Comparison of ENCODE assay signal across 1 cellular context in the genomic region with DNA sequence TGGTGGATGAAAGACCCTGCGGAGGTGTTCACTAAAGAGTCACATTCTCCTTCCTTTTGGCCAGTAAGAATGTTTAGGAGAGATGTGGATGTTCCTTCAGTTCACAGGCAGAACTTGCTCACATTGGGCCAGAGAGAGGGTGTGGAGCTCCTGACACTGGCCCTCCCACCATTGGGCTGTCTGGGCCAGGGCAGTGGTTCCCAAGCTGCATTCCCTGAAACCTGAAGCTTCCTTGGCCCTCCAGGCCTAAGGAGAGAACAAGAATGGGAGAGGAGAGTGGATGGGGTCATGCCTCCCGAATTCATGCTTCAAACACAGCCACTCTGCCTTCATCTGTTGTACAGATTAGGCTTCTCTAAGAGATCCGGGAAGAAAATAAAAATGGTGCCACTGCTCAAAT.
TF ChIP-seq lines count a peak whose summit lies in the region.

No MANE protein-coding gene starts in this region.

TF ChIP-seq in H1, 55 proteins besides CTCF, POLR2A, EP300 and RAD21:
- TF ChIP-seq HDAC2 (IDR thresholded peaks at IDR 0.05; ENCODE audit: borderline replicate concordance in 1 of 2, low read depth in 2 of 2, low read length in 2 of 2) (no peak), NRF1 (IDR thresholded peaks at IDR 0.05; ENCODE audit: low read depth, low read length) (no peak), CREB1 (IDR thresholded peaks at IDR 0.05) (no peak), TEAD4 (IDR thresholded peaks at IDR 0.05; ENCODE audit: low read depth, low read length) (no peak), GTF2F1 (IDR thresholded peaks at IDR 0.05; ENCODE audit: borderline replicate concordance, low read depth, low read length) (no peak), FOSL1 (IDR thresholded peaks at IDR 0.05; ENCODE audit: insufficient read depth, low read depth, low read length) (no peak), PHF8 (conservative IDR thresholded peaks at IDR 0.05; ENCODE audit: low read depth, low read length) (no peak)
- TF ChIP-seq, protein P1, sequence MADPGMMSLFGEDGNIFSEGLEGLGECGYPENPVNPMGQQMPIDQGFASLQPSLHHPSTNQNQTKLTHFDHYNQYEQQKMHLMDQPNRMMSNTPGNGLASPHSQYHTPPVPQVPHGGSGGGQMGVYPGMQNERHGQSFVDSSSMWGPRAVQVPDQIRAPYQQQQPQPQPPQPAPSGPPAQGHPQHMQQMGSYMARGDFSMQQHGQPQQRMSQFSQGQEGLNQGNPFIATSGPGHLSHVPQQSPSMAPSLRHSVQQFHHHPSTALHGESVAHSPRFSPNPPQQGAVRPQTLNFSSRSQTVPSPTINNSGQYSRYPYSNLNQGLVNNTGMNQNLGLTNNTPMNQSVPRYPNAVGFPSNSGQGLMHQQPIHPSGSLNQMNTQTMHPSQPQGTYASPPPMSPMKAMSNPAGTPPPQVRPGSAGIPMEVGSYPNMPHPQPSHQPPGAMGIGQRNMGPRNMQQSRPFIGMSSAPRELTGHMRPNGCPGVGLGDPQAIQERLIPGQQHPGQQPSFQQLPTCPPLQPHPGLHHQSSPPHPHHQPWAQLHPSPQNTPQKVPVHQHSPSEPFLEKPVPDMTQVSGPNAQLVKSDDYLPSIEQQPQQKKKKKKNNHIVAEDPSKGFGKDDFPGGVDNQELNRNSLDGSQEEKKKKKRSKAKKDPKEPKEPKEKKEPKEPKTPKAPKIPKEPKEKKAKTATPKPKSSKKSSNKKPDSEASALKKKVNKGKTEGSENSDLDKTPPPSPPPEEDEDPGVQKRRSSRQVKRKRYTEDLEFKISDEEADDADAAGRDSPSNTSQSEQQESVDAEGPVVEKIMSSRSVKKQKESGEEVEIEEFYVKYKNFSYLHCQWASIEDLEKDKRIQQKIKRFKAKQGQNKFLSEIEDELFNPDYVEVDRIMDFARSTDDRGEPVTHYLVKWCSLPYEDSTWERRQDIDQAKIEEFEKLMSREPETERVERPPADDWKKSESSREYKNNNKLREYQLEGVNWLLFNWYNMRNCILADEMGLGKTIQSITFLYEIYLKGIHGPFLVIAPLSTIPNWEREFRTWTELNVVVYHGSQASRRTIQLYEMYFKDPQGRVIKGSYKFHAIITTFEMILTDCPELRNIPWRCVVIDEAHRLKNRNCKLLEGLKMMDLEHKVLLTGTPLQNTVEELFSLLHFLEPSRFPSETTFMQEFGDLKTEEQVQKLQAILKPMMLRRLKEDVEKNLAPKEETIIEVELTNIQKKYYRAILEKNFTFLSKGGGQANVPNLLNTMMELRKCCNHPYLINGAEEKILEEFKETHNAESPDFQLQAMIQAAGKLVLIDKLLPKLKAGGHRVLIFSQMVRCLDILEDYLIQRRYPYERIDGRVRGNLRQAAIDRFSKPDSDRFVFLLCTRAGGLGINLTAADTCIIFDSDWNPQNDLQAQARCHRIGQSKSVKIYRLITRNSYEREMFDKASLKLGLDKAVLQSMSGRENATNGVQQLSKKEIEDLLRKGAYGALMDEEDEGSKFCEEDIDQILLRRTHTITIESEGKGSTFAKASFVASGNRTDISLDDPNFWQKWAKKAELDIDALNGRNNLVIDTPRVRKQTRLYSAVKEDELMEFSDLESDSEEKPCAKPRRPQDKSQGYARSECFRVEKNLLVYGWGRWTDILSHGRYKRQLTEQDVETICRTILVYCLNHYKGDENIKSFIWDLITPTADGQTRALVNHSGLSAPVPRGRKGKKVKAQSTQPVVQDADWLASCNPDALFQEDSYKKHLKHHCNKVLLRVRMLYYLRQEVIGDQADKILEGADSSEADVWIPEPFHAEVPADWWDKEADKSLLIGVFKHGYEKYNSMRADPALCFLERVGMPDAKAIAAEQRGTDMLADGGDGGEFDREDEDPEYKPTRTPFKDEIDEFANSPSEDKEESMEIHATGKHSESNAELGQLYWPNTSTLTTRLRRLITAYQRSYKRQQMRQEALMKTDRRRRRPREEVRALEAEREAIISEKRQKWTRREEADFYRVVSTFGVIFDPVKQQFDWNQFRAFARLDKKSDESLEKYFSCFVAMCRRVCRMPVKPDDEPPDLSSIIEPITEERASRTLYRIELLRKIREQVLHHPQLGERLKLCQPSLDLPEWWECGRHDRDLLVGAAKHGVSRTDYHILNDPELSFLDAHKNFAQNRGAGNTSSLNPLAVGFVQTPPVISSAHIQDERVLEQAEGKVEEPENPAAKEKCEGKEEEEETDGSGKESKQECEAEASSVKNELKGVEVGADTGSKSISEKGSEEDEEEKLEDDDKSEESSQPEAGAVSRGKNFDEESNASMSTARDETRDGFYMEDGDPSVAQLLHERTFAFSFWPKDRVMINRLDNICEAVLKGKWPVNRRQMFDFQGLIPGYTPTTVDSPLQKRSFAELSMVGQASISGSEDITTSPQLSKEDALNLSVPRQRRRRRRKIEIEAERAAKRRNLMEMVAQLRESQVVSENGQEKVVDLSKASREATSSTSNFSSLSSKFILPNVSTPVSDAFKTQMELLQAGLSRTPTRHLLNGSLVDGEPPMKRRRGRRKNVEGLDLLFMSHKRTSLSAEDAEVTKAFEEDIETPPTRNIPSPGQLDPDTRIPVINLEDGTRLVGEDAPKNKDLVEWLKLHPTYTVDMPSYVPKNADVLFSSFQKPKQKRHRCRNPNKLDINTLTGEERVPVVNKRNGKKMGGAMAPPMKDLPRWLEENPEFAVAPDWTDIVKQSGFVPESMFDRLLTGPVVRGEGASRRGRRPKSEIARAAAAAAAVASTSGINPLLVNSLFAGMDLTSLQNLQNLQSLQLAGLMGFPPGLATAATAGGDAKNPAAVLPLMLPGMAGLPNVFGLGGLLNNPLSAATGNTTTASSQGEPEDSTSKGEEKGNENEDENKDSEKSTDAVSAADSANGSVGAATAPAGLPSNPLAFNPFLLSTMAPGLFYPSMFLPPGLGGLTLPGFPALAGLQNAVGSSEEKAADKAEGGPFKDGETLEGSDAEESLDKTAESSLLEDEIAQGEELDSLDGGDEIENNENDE (IDR thresholded peaks at IDR 0.05; ENCODE audit: insufficient replicate concordance, low read length) = no peak
- TF ChIP-seq, protein P2, sequence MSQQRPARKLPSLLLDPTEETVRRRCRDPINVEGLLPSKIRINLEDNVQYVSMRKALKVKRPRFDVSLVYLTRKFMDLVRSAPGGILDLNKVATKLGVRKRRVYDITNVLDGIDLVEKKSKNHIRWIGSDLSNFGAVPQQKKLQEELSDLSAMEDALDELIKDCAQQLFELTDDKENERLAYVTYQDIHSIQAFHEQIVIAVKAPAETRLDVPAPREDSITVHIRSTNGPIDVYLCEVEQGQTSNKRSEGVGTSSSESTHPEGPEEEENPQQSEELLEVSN (IDR thresholded peaks at IDR 0.05) = no peak
TF ChIP-seq in H1: peak in this region for 0.
